Comparison of ENCODE assay signal across 9 cellular contexts in the genomic region with DNA sequence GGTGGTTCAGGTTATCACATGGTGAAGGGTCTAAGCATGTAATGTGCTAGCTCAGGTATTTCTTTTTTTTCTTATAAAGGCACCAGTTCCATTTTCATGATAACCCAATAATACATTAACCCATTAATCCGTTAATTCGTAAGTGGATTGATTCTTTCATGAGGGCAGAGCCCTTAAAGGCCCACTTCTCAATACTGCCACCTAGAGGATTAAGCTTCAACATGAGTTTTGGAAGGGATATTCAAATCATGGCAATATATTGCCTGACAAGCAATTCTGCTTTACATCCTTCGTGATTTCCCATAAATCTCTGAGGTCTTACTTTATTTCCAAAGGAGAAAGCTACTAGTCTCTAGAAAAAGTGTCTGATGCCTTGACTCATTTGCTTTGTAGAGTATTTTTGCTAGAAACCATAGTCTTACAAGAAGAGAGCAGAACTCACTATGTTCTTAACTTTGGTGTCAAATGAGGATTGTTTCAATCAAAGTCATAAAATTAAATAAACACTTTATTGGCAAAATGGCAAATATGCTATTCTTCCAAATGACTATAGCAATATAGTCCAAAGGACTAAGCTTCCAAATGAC.
DNase-seq lines count a peak whose midpoint lies in the region; ATAC-seq and TF ChIP-seq lines count a peak whose summit lies in the region.
"Had no signal": no experiment of that assay in that cellular context is flagged by ENCODE, and none has a peak within 500 bp of the region (broad histone marks: within the 10 kb centered on the region; RNA-seq: fewer than 3 reads in every experiment).

No MANE protein-coding gene starts in this region.

- H3K27me3 Mint-ChIP-seq in naive B cell: peaks cover 9 to 37% (median 15%) of the 10 kb centered on the region in 3 donors
- H3K27me3 Mint-ChIP-seq: stimulated activated naive CD8-positive, alpha-beta T cell treated with anti-CD3 and anti-CD28 coated beads, Interleukin-15, Interleukin-2, amounts not matched to agents 100 ng/mL and 50 ng/mL, for 24 hours had no signal

- H3K9me3 ChIP-seq in left ventricle myocardium inferior (replicated peaks): no peaks in the 10 kb centered on the region
- no peaks in the 10 kb centered on the region for H3K9me3 ChIP-seq in right cardiac atrium (ENCODE audit: control insufficient read depth, low read length)

- intact Hi-C loops in left ventricle myocardium inferior (cut with micrococcal nuclease): no loop called here
- intact Hi-C loops in right cardiac atrium (cut with DNase I): loop anchor here (5.0 to 10.0 kb wide), 3 partner anchors 275 to 297 kb away; partner anchors contain the start of gene KCNS3 (in 1 of the 4)

- ATAC-seq in right cardiac atrium (no peak), HG03439 (IDR thresholded peaks at IDR 0.05; ENCODE audit: unreplicated experiment) (peak; percentile 58), naive B cell (ENCODE audit: low read depth in 2 of 2) (no peak), HG02840 (IDR thresholded peaks at IDR 0.05; ENCODE audit: low FRiP score, unreplicated experiment) (no peak)

- H3K4me1 Mint-ChIP-seq in naive B cell: no peaks in the 10 kb centered on the region

- no peaks in the 10 kb centered on the region for H3K4me1 ChIP-seq in left ventricle myocardium inferior
- no peaks in the 10 kb centered on the region for H3K4me1 ChIP-seq in right cardiac atrium (ENCODE audit: control insufficient read depth, insufficient read depth, low read length)

- H3K9me3 Mint-ChIP-seq in naive B cell: no peaks in the 10 kb centered on the region
- H3K9me3 Mint-ChIP-seq: stimulated activated naive CD8-positive, alpha-beta T cell treated with anti-CD3 and anti-CD28 coated beads, Interleukin-15, Interleukin-2, amounts not matched to agents 100 ng/mL and 50 ng/mL, for 24 hours had no signal

- H3K27me3 ChIP-seq in left ventricle myocardium inferior (ENCODE audit: low read depth): peaks cover 2% of the 10 kb centered on the region
- no peaks in the 10 kb centered on the region for H3K27me3 ChIP-seq in right cardiac atrium (ENCODE audit: control insufficient read depth, insufficient read depth)

- H3K27ac ChIP-seq in left ventricle myocardium inferior (replicated peaks) (no peak overlapping the region), right cardiac atrium (ENCODE audit: low read length) (no peak overlapping the region)

- WGBS in right cardiac atrium: 20% methylated on average over 3 of the region's 3 CpGs

- no peaks in the 10 kb centered on the region for H3K36me3 ChIP-seq in left ventricle myocardium inferior

- H3K4me3 ChIP-seq in left ventricle myocardium inferior (no peak overlapping the region), right cardiac atrium (ENCODE audit: low read length) (no peak overlapping the region), choroid plexus epithelial cell (ENCODE audit: low read depth, low read length) (no peak overlapping the region)

- TF ChIP-seq CTCF in left ventricle myocardium inferior (IDR thresholded peaks at IDR 0.05; ENCODE audit: borderline replicate concordance): peak; percentile 86
- TF ChIP-seq CTCF in choroid plexus epithelial cell (conservative IDR thresholded peaks at IDR 0.05; ENCODE audit: low read depth, low read length): peak; percentile 80

- no peak for DNase-seq in left ventricle myocardium inferior
- no peak for DNase-seq in right cardiac atrium
- DNase-seq in NCI-H774 (lab: John Stamatoyannopoulos, UW): peak; percentile 43
- peak; percentile 75 for DNase-seq in choroid plexus epithelial cell (ENCODE audit: low read depth)
- peak; percentile 12 for DNase-seq in naive B cell
- DNase-seq in cortex of kidney (lab: John Stamatoyannopoulos, UW): no peak

- H3K27ac Mint-ChIP-seq in naive B cell: no peak overlapping the region
- H3K27ac Mint-ChIP-seq: stimulated activated naive CD8-positive, alpha-beta T cell treated with anti-CD3 and anti-CD28 coated beads, Interleukin-15, Interleukin-2, amounts not matched to agents 100 ng/mL and 50 ng/mL, for 24 hours had no signal

- H3K4me3 Mint-ChIP-seq in naive B cell: no peak overlapping the region
- H3K4me3 Mint-ChIP-seq: stimulated activated naive CD8-positive, alpha-beta T cell treated with anti-CD3 and anti-CD28 coated beads, Interleukin-15, Interleukin-2, amounts not matched to agents 100 ng/mL and 50 ng/mL, for 24 hours had no signal

- H3K36me3 Mint-ChIP-seq in naive B cell: no peaks in the 10 kb centered on the region

Comparison
In these comparisons a context has a peak if more than half of its experiments do, and no peak if none do; other contexts are left out.
1. DNase-seq: peak in NCI-H774 (single experiment), choroid plexus epithelial cell (single experiment) and naive B cell (single experiment); none in left ventricle myocardium inferior (single experiment), right cardiac atrium (0 of 3) and cortex of kidney (single experiment).